In genomic region chr7:83162402-83163256, GRCh38 we compare ENCODE assay signal across 8 cellular contexts. TPM values are rescaled to one million over a fixed set of nuclear protein-coding genes. Genes with fewer than 3 reads are reported as not detected.
DNase-seq lines count a peak whose midpoint lies in the region; ATAC-seq, FAIRE-seq and TF ChIP-seq lines count a peak whose summit lies in the region.

TSS of gene PCLO (minus strand) at chr7:83162884. CDS start at chr7:83162592, 292 bp downstream.

- H3K4me1 ChIP-seq in DOHH2 (ENCODE audit: control insufficient read depth, low read length) (peaks cover 11% of the 10 kb centered on the region), RWPE2 (ENCODE audit: insufficient read depth, poor library complexity, severe bottlenecking) (peaks cover 3% of the 10 kb centered on the region)

- peak; percentile 86 for TF ChIP-seq POLR2A in H54 (IDR thresholded peaks at IDR 0.05; ENCODE audit: low read depth, low read length)

- H3K27ac Mint-ChIP-seq in progenitor cell of endocrine pancreas = peak within 1 kb of the TSS; percentile 93

- H3K36me3 Mint-ChIP-seq in progenitor cell of endocrine pancreas (ENCODE audit: insufficient read depth) = no peaks in the 10 kb centered on the region

- H3K4me3 Mint-ChIP-seq in progenitor cell of endocrine pancreas (ENCODE audit: low read depth) = peak within 1 kb of the TSS; percentile 90

- no peaks in the 10 kb centered on the region for H3K27me3 ChIP-seq in DOHH2 (ENCODE audit: control insufficient read depth, low read length)
- H3K27me3 ChIP-seq in RWPE2 (ENCODE audit: insufficient read depth, poor library complexity, severe bottlenecking) = no peaks in the 10 kb centered on the region

- TF ChIP-seq CTCF in DOHH2 (IDR thresholded peaks at IDR 0.05; ENCODE audit: low read depth, low read length, poor library complexity, severe bottlenecking) = no peak
- TF ChIP-seq CTCF in RWPE2 (IDR thresholded peaks at IDR 0.05; ENCODE audit: poor library complexity, severe bottlenecking) = no peak
- no peak for TF ChIP-seq CTCF in progenitor cell of endocrine pancreas (IDR thresholded peaks at IDR 0.05; ENCODE audit: unreplicated experiment)

- FAIRE-seq in H54 (lab: Jason Lieb, UNC) = peak; percentile 93

- H3K4me1 Mint-ChIP-seq in progenitor cell of endocrine pancreas (ENCODE audit: low read depth) = peaks cover 11% of the 10 kb centered on the region

- no peaks in the 10 kb centered on the region for H3K9me3 Mint-ChIP-seq in progenitor cell of endocrine pancreas (ENCODE audit: low read depth)

- H3K27ac ChIP-seq in DOHH2 (ENCODE audit: low read depth, low read length) (no peak within 1 kb of the TSS), RWPE2 (ENCODE audit: poor library complexity, severe bottlenecking) (peak within 1 kb of the TSS; percentile 53)

- no peaks in the 10 kb centered on the region for H3K79me2 ChIP-seq in DOHH2 (ENCODE audit: control insufficient read depth, low read length)

- H3K4me2 ChIP-seq in DOHH2 (ENCODE audit: low read length) = peak within 1 kb of the TSS; percentile 40

- no peaks in the 10 kb centered on the region; the same call in 1 of the 2 replicates for H3K9me3 ChIP-seq in DOHH2 (ENCODE audit: control insufficient read depth, insufficient read depth, low read length)
- H3K9me3 ChIP-seq in RWPE2 (ENCODE audit: severe bottlenecking) = no peaks in the 10 kb centered on the region

- H3K4me3 ChIP-seq in DOHH2 (ENCODE audit: low read length) = peak within 1 kb of the TSS; percentile 62
- peak within 1 kb of the TSS; percentile 59 for H3K4me3 ChIP-seq in RWPE2 (ENCODE audit: severe bottlenecking)

- H3F3A ChIP-seq in DOHH2 (ENCODE audit: control insufficient read depth, insufficient read depth) = no peaks in the 10 kb centered on the region

- H3K27me3 Mint-ChIP-seq in progenitor cell of endocrine pancreas = no peaks in the 10 kb centered on the region

- peak; percentile 91 for ATAC-seq in RWPE2 (ENCODE audit: low read depth)
- peak; percentile 99 for ATAC-seq in left ventricle myocardium superior

- intact Hi-C loops in left ventricle myocardium superior (cut with micrococcal nuclease) = no loop called here

- H3K9me2 ChIP-seq in DOHH2 (replicated peaks; ENCODE audit: control insufficient read depth, low read length) = no peaks in the 10 kb centered on the region

- DNase-seq in H54 (ENCODE audit: insufficient read length, low spot score) = peak; percentile 57
- DNase-seq in M059J (ENCODE audit: low read depth) = peak; percentile 86
- peak; percentile 93 for DNase-seq in RWPE2 (ENCODE audit: low spot score)
- peak; percentile 57 for DNase-seq in amniotic epithelial cell (ENCODE audit: low read depth)
- DNase-seq in left ventricle myocardium superior = peak; percentile 73
- DNase-seq in progenitor cell of endocrine pancreas (ENCODE audit: low spot score, unreplicated experiment) = peak; percentile 88
- DNase-seq in GDM1 (lab: John Stamatoyannopoulos, UW) = no peak

- no peaks in the 10 kb centered on the region for H4K20me1 ChIP-seq in DOHH2 (ENCODE audit: control insufficient read depth, insufficient read depth, low read depth, low read length)

- H3K36me3 ChIP-seq in DOHH2 (ENCODE audit: control insufficient read depth, low read length) (no peaks in the 10 kb centered on the region), RWPE2 (ENCODE audit: low read depth) (no peaks in the 10 kb centered on the region)

RNA-seq across cellular contexts. Expression of gene PCLO, which starts in this region (rescaled TPM):
- 24.3 and 27.1 TPM in 2 replicates for total RNA-seq in M059J (2014; rRNA removed; shearing (Covaris generic))
- total RNA-seq in left ventricle myocardium superior (2.9 TPM), progenitor cell of endocrine pancreas (8.9 and 11.9 TPM in 2 replicates)
